In the genomic region with DNA sequence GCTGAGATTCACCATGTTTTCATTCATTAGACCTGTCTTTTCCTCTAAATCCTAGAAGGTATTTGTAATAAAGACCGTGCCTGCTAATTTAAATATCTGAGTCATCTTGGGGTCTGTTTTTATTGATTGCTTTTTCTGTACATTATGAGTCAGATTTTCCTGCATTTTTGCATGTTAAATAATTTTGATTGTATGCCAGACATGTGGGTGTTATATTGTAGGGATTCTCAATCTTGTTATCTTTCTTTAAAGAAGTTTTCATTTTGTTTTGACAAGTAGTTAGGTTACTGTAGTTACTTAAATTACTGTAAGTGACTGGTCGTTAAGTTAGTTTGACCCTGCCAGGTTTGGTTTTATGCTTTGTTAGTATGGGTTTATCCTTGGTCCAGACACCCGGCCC, we compare ENCODE assay signal across 16 cellular contexts. TPM values are rescaled to one million over a fixed set of nuclear protein-coding genes. Genes with fewer than 3 reads are reported as not detected.
A peak's percentile ranks its signal among the peaks of the same experiment; 100 is the strongest.
DNase-seq lines count a peak whose midpoint lies in the region; ATAC-seq, FAIRE-seq and TF ChIP-seq lines count a peak whose summit lies in the region.
"Had no signal": no experiment of that assay in that cellular context is flagged by ENCODE, and none has a peak within 500 bp of the region (broad histone marks: within the 10 kb centered on the region; RNA-seq: fewer than 3 reads in every experiment).

No MANE protein-coding gene starts in this region.

- POLR2A ChIA-PET in T-cell (lab: Charles Lee) = no interaction called here

- H3K79me2 ChIP-seq in mammary epithelial cell (ENCODE audit: insufficient read depth, low read length) (peaks cover 62% of the 10 kb centered on the region), keratinocyte (ENCODE audit: control insufficient read depth, insufficient read depth, low read length) (peaks cover 35% of the 10 kb centered on the region)

- WGBS in mammary epithelial cell (ENCODE audit: low coverage, missing lambda C conversion rate) = 25% methylated on average over 3 of the region's 3 CpGs

- DNase-seq in Calu3 (no peak), LoVo (ENCODE audit: low spot score) (peak; percentile 65), mammary epithelial cell (peak; percentile 44), keratinocyte (ENCODE audit: low read depth, low spot score) (no peak), T-cell (no peak), NCI-H2029 (lab: John Stamatoyannopoulos, UW) (no peak), islet precursor cell (no peak)
- DNase-seq: activated CD4-positive, CD25-positive, alpha-beta regulatory T cell; activated naive CD8-positive, alpha-beta T cell treated with anti-CD3 and anti-CD28 coated beads, Interleukin-2, amount 50 U/mL, for 24 hours; CD4-positive, CD25-positive, alpha-beta regulatory T cell; left colon; MG63; NCI-H2171; NK-92 treated with Interleukin-12 subunit alpha and Interleukin-12 subunit beta, amount 100 ng/mL, for 24 hours; stimulated activated naive CD4-positive, alpha-beta T cell had no signal

- H3K36me3 Mint-ChIP-seq in Calu3 (ENCODE audit: insufficient read depth, unreplicated experiment) = peaks cover 8% of the 10 kb centered on the region
- H3K36me3 Mint-ChIP-seq in T-cell = peaks cover 8% of the 10 kb centered on the region

- no peak overlapping the region for H3K4me3 ChIP-seq in mammary epithelial cell (replicated peaks in 1 of 3; ENCODE audit: insufficient read depth in 1 of 3, low read depth in 2 of 3, low read length in 3 of 3)
- H3K4me3 ChIP-seq in keratinocyte (ENCODE audit: control insufficient read depth in 2 of 3, extremely low read depth in 1 of 3, insufficient read depth in 2 of 3, low read depth in 1 of 3, low read length in 3 of 3) = no peak overlapping the region
- H3K4me3 ChIP-seq: MG63 had no signal

- peak overlapping the region; percentile 43 for H3K4me3 Mint-ChIP-seq in Calu3 (ENCODE audit: low read depth, unreplicated experiment)
- no peak overlapping the region for H3K4me3 Mint-ChIP-seq in T-cell
- H3K4me3 Mint-ChIP-seq: activated naive CD8-positive, alpha-beta T cell treated with anti-CD3 and anti-CD28 coated beads, Interleukin-2, amount 50 U/mL, for 24 hours; CD4-positive, CD25-positive, alpha-beta regulatory T cell had no signal

- H2AFZ ChIP-seq in mammary epithelial cell (ENCODE audit: low read depth, low read length) = no peak overlapping the region
- H2AFZ ChIP-seq in keratinocyte (ENCODE audit: control insufficient read depth, low read length) = no peak overlapping the region

- CTCF ChIA-PET in Calu3 (lab: Charles Lee) (interaction anchor here (0.6 to 0.7 kb wide), 5 partner anchors 17 to 200 kb away, joined by 3 to 5 read pairs (median 4); no protein-coding TSS in a partner anchor), mammary epithelial cell (lab: Charles Lee; ENCODE audit: low non-redundant PET) (no interaction called here), T-cell (lab: Charles Lee) (interaction anchor here in 1 of 2 donors (0.6 kb wide), 1 partner anchor 17 kb away, joined by 3 read pairs; no protein-coding TSS in a partner anchor)

- no peaks in the 10 kb centered on the region for H3K27me3 Mint-ChIP-seq in Calu3 (ENCODE audit: unreplicated experiment)
- H3K27me3 Mint-ChIP-seq in T-cell = no peaks in the 10 kb centered on the region
- H3K27me3 Mint-ChIP-seq: activated naive CD8-positive, alpha-beta T cell treated with anti-CD3 and anti-CD28 coated beads, Interleukin-2, amount 50 U/mL, for 24 hours; CD4-positive, CD25-positive, alpha-beta regulatory T cell had no signal

- H3K4me1 ChIP-seq in mammary epithelial cell (ENCODE audit: insufficient read depth, low read length) (peaks cover 17% of the 10 kb centered on the region), keratinocyte (ENCODE audit: control insufficient read depth, extremely low read depth, insufficient read depth, low read length) (peaks cover 21% of the 10 kb centered on the region)

- intact Hi-C loops in Calu3 (cut with micrococcal nuclease; ENCODE audit: unreplicated experiment) (no loop called here), mammary epithelial cell (cut with micrococcal nuclease) (no loop called here)

- H3K9ac ChIP-seq in mammary epithelial cell (ENCODE audit: insufficient read depth, low read length) (no peak overlapping the region), keratinocyte (ENCODE audit: control insufficient read depth, extremely low read depth, insufficient read depth, low read length) (peak overlapping the region; percentile 53)

- H3K27me3 ChIP-seq in mammary epithelial cell (ENCODE audit: insufficient read depth, low read length) (no peaks in the 10 kb centered on the region), keratinocyte (ENCODE audit: control insufficient read depth, extremely low read depth, insufficient read depth, low read length) (no peaks in the 10 kb centered on the region)
- H3K27me3 ChIP-seq: MG63 had no signal

- no peaks in the 10 kb centered on the region for H3K9me1 ChIP-seq in keratinocyte (ENCODE audit: control insufficient read depth, extremely low read depth, insufficient read depth, low read length)

- no peak overlapping the region for H3K4me2 ChIP-seq in mammary epithelial cell (ENCODE audit: insufficient read depth, low read depth, low read length)
- H3K4me2 ChIP-seq in keratinocyte (ENCODE audit: control insufficient read depth, extremely low read depth, insufficient read depth, low read depth, low read length) = peak overlapping the region; percentile 46

- no peak for FAIRE-seq in keratinocyte (lab: Jason Lieb, UNC)
- FAIRE-seq: G401.6 had no signal

- peak overlapping the region; percentile 44 for H3K27ac ChIP-seq in mammary epithelial cell (ENCODE audit: insufficient read depth, low read depth, low read length)
- peak overlapping the region; percentile 68 for H3K27ac ChIP-seq in keratinocyte (ENCODE audit: control insufficient read depth, insufficient read depth, low read length)

- H3K27ac Mint-ChIP-seq in Calu3 (ENCODE audit: unreplicated experiment) = peak overlapping the region; percentile 72
- H3K27ac Mint-ChIP-seq in T-cell = peak overlapping the region in 1 of 2 donors; percentile 45
- H3K27ac Mint-ChIP-seq: activated naive CD8-positive, alpha-beta T cell treated with anti-CD3 and anti-CD28 coated beads, Interleukin-2, amount 50 U/mL, for 24 hours had no signal

- H4K20me1 ChIP-seq in mammary epithelial cell (ENCODE audit: insufficient read depth, low read length) = no peaks in the 10 kb centered on the region
- no peaks in the 10 kb centered on the region for H4K20me1 ChIP-seq in keratinocyte (ENCODE audit: control insufficient read depth, extremely low read depth, insufficient read depth, low read length)

- TF ChIP-seq CTCF in Calu3 (IDR thresholded peaks at IDR 0.05; ENCODE audit: unreplicated experiment) = no peak
- TF ChIP-seq CTCF in mammary epithelial cell (conservative IDR thresholded peaks at IDR 0.05 in 1 of 2, IDR thresholded peaks at IDR 0.05 in 1 of 2; ENCODE audit: extremely low read depth in 1 of 2, insufficient read depth in 1 of 2, low read depth in 1 of 2, low read length in 2 of 2) = no peak
- no peak for TF ChIP-seq CTCF in keratinocyte (optimal IDR thresholded peaks at IDR 0.05 in 1 of 3, IDR thresholded peaks at IDR 0.05 in 1 of 3, conservative IDR thresholded peaks at IDR 0.05 in 1 of 3; ENCODE audit: extremely low read depth in 1 of 3, insufficient read depth in 2 of 3, low read length in 3 of 3)

- no TSS peak for BruUV-seq in Calu3 (replicated peaks; lab: Mats Ljungman, UMichigan)
- BruUV-seq in mammary epithelial cell (replicated peaks; lab: Mats Ljungman, UMichigan) = no TSS peak

- dilution Hi-C loops in mammary epithelial cell (cut with HindIII; ENCODE audit: low sequenced_read_pairs) = no loop called here
- dilution Hi-C loops in keratinocyte (cut with MboI; ENCODE audit: extremely low pct_ligation_motif_present, low sequenced_read_pairs) = no loop called here

- H3K36me3 ChIP-seq in mammary epithelial cell (ENCODE audit: insufficient read depth, low read length) (no peaks in the 10 kb centered on the region), keratinocyte (ENCODE audit: control insufficient read depth in 2 of 2, extremely low read depth in 1 of 2, insufficient read depth in 2 of 2, low read length in 2 of 2) (no peaks in the 10 kb centered on the region)
- H3K36me3 ChIP-seq: MG63 had no signal

- no peaks in the 10 kb centered on the region for H3K9me3 ChIP-seq in mammary epithelial cell (replicated peaks; ENCODE audit: insufficient read depth, low read length)
- no peaks in the 10 kb centered on the region for H3K9me3 ChIP-seq in keratinocyte (ENCODE audit: control insufficient read depth, low read depth, low read length)
- H3K9me3 ChIP-seq: MG63 had no signal

- H3K9me3 Mint-ChIP-seq in Calu3 (ENCODE audit: low read depth, unreplicated experiment) (no peaks in the 10 kb centered on the region), T-cell (peaks cover 0 to 3% (median 2%) of the 10 kb centered on the region in 3 donors)
- H3K9me3 Mint-ChIP-seq: activated naive CD8-positive, alpha-beta T cell treated with anti-CD3 and anti-CD28 coated beads, Interleukin-2, amount 50 U/mL, for 24 hours had no signal

- H3K4me1 Mint-ChIP-seq in Calu3 (ENCODE audit: low read depth, unreplicated experiment) (peaks cover 34% of the 10 kb centered on the region), T-cell (peaks cover 23 to 31% (median 30%) of the 10 kb centered on the region in 3 donors)

- no peak for ATAC-seq in T-cell (replicated peaks in 1 of 4)
- ATAC-seq: activated naive CD8-positive, alpha-beta T cell treated with anti-CD3 and anti-CD28 coated beads, Interleukin-2, amount 50 U/mL, for 24 hours had no signal

- in situ Hi-C loops in mammary epithelial cell (cut with MboI; ENCODE audit: low sequenced_read_pairs in 2 of 2) = no loop called here

RNA-seq across cellular contexts. Expression of gene EXOSC2, which starts 35.1 kb away (rescaled TPM):
- total RNA-seq in Calu3 (2022) (42.9 and 43.0 TPM in 2 replicates), mammary epithelial cell (10 to 100 TPM; 17.0 to 37.6 TPM), T-cell (10 to 100 TPM; 49.1 to 59.1 (median 52.1) TPM)
- polyA plus RNA-seq in mammary epithelial cell (41.6 TPM), keratinocyte (22.1 to 37.5 TPM (median 35.9 TPM) in 3 replicates)
- polyA minus RNA-seq in mammary epithelial cell (56.0 TPM), keratinocyte (12.2 to 47.6 TPM (median 19.7 TPM) in 3 replicates)
- 13.0 TPM for polyA plus RNA-seq in keratinocyte (2011; ENCODE audit: low read depth)
- polyA plus RNA-seq in keratinocyte (2011; cell fraction: cytosol; rRNA removed) = 17.8 and 19.9 TPM in 2 replicates
- polyA plus RNA-seq in keratinocyte (2011; cell fraction: nucleus; rRNA removed) = 30.3 and 40.1 TPM in 2 replicates
- 12.1 and 26.2 TPM in 2 replicates for polyA plus RNA-seq in keratinocyte (2012; ENCODE audit: low replicate concordance)
- 48.7 TPM for polyA minus RNA-seq in keratinocyte (2011; cell fraction: cytosol; rRNA and poly(A)+ RNA removed)
- polyA minus RNA-seq in keratinocyte (2011; cell fraction: nucleus; rRNA and poly(A)+ RNA removed) = 8.0 and 18.8 TPM in 2 replicates

Comparison
In these comparisons a context has a peak if more than half of its experiments do, and no peak if none do; other contexts are left out.
1. DNase-seq: peak in LoVo (single experiment) and mammary epithelial cell (single experiment); none in Calu3 (single experiment), keratinocyte (single experiment), T-cell (0 of 34), NCI-H2029 (single experiment) and islet precursor cell (single experiment).